Comparison of ENCODE assay signal across 15 cellular contexts in genomic region chr7:139709460-139709859, GRCh38.
DNase-seq lines count a peak whose midpoint lies in the region; ATAC-seq and TF ChIP-seq lines count a peak whose summit lies in the region.
"Had no signal": no experiment of that assay in that cellular context is flagged by ENCODE, and none has a peak within 500 bp of the region (broad histone marks: within the 10 kb centered on the region; RNA-seq: fewer than 3 reads in every experiment).

No MANE protein-coding gene starts in this region.

- H3K4me3 Mint-ChIP-seq in osteocyte (ENCODE audit: unreplicated experiment) = no peak overlapping the region
- H3K4me3 Mint-ChIP-seq in stimulated activated naive B cell treated with anti-CD40 and anti-IgM and Interleukin-4, amounts not matched to agents 10 μg/mL and 1 μg/mL and 100 μg/mL, for 72 hours = no peak overlapping the region
- H3K4me3 Mint-ChIP-seq: activated CD8-positive, alpha-beta memory T cell treated with anti-CD3 and anti-CD28 coated beads, Interleukin-2, amount 10 ng/mL, durations not matched to agents 7 days and 5 days had no signal

- CTCF ChIA-PET in Panc1 (lab: Charles Lee) = no interaction called here

- ATAC-seq in Panc1 (no peak), HG02840 (IDR thresholded peaks at IDR 0.05; ENCODE audit: low FRiP score, unreplicated experiment) (no peak), HG02623 (IDR thresholded peaks at IDR 0.05; ENCODE audit: unreplicated experiment) (no peak)
- no peak for ATAC-seq in stimulated activated naive B cell treated with anti-CD40 and anti-IgM and Interleukin-4, amounts not matched to agents 10 μg/mL and 1 μg/mL and 100 μg/mL, for 72 hours (replicated peaks)
- ATAC-seq: activated CD8-positive, alpha-beta memory T cell treated with anti-CD3 and anti-CD28 coated beads, Interleukin-2, amount 10 ng/mL, durations not matched to agents 7 days and 5 days had no signal

- intact Hi-C loops in Panc1 (cut with micrococcal nuclease; ENCODE audit: unreplicated experiment) = no loop called here

- no peak overlapping the region for H3K27ac ChIP-seq in Panc1 (ENCODE audit: low read length)
- H3K27ac ChIP-seq in fibroblast of lung (ENCODE audit: insufficient read depth, low read length) = peak overlapping the region; percentile 9
- H3K27ac ChIP-seq: C4-2B, coronary artery had no signal

- H3K4me2 ChIP-seq in fibroblast of lung (ENCODE audit: extremely low read depth, insufficient read depth, low read length) = peak overlapping the region; percentile 65

- H3K9ac ChIP-seq in fibroblast of lung (ENCODE audit: insufficient read depth, low read length) = no peak overlapping the region

- POLR2A ChIA-PET in Panc1 (lab: Charles Lee) = interaction anchor here (1.0 kb wide), 1 partner anchor 22 kb away, joined by 3 read pairs; no protein-coding TSS in a partner anchor

- H3K4me1 ChIP-seq in Panc1 (ENCODE audit: control insufficient read depth, insufficient read depth, low read length) (no peaks in the 10 kb centered on the region), fibroblast of lung (ENCODE audit: control insufficient read depth, extremely low read depth, insufficient read depth, low read length) (peaks cover 12% of the 10 kb centered on the region)

- peak overlapping the region; percentile 66 for H3K27ac Mint-ChIP-seq in osteocyte (ENCODE audit: unreplicated experiment)
- no peak overlapping the region for H3K27ac Mint-ChIP-seq in stimulated activated naive B cell treated with anti-CD40 and anti-IgM and Interleukin-4, amounts not matched to agents 10 μg/mL and 1 μg/mL and 100 μg/mL, for 72 hours
- H3K27ac Mint-ChIP-seq: activated CD8-positive, alpha-beta memory T cell treated with anti-CD3 and anti-CD28 coated beads, Interleukin-2, amount 10 ng/mL, durations not matched to agents 7 days and 5 days had no signal

- H3K79me2 ChIP-seq in fibroblast of lung (ENCODE audit: control insufficient read depth, insufficient read depth, low read length) = peaks cover 21% of the 10 kb centered on the region

- no peak for TF ChIP-seq CTCF in AG09319 (IDR thresholded peaks at IDR 0.05; ENCODE audit: low read depth, low read length)
- no peak for TF ChIP-seq CTCF in Panc1 (IDR thresholded peaks at IDR 0.05)
- no peak for TF ChIP-seq CTCF in fibroblast of lung (conservative IDR thresholded peaks at IDR 0.05 in 1 of 2, IDR thresholded peaks at IDR 0.05 in 1 of 2; ENCODE audit: low read depth in 1 of 2, low read length in 2 of 2)
- TF ChIP-seq CTCF in osteocyte (IDR thresholded peaks at IDR 0.05) = no peak

- peaks cover 54% of the 10 kb centered on the region for H3K4me1 Mint-ChIP-seq in osteocyte (ENCODE audit: unreplicated experiment)
- peaks cover 31 to 58% of the 10 kb centered on the region in 2 donors for H3K4me1 Mint-ChIP-seq in stimulated activated naive B cell treated with anti-CD40 and anti-IgM and Interleukin-4, amounts not matched to agents 10 μg/mL and 1 μg/mL and 100 μg/mL, for 72 hours
- H3K4me1 Mint-ChIP-seq: activated CD8-positive, alpha-beta memory T cell treated with anti-CD3 and anti-CD28 coated beads, Interleukin-2, amount 10 ng/mL, durations not matched to agents 7 days and 5 days had no signal

- no peak overlapping the region for H2AFZ ChIP-seq in fibroblast of lung (ENCODE audit: low read length)

- BruUV-seq in Panc1 (replicated peaks; lab: Mats Ljungman, UMichigan) = TSS peak; percentile 49

- H3K9me3 ChIP-seq in Panc1 (ENCODE audit: control insufficient read depth, insufficient read depth, low read depth, low read length) = no peaks in the 10 kb centered on the region
- no peaks in the 10 kb centered on the region for H3K9me3 ChIP-seq in fibroblast of lung (ENCODE audit: control insufficient read depth, insufficient read depth, low read depth, low read length)

- H3K4me3 ChIP-seq in Panc1 (ENCODE audit: low read depth in 2 of 2, low read length in 2 of 2) (no peak overlapping the region), fibroblast of lung (replicated peaks in 1 of 4; ENCODE audit: control extremely low read depth in 1 of 4, insufficient read depth in 1 of 4, low read depth in 3 of 4, low read length in 4 of 4) (no peak overlapping the region)
- H3K4me3 ChIP-seq: coronary artery, lung had no signal

- H4K20me1 ChIP-seq in fibroblast of lung (ENCODE audit: control insufficient read depth, extremely low read depth, insufficient read depth, low read length) = peaks cover 3% of the 10 kb centered on the region

- no peaks in the 10 kb centered on the region for H3K27me3 ChIP-seq in Panc1 (ENCODE audit: control insufficient read depth, insufficient read depth, low read length)
- H3K27me3 ChIP-seq in fibroblast of lung (ENCODE audit: control insufficient read depth, insufficient read depth, low read length) = no peaks in the 10 kb centered on the region

- H3K27me3 Mint-ChIP-seq in osteocyte (ENCODE audit: unreplicated experiment) = no peaks in the 10 kb centered on the region
- H3K27me3 Mint-ChIP-seq in stimulated activated naive B cell treated with anti-CD40 and anti-IgM and Interleukin-4, amounts not matched to agents 10 μg/mL and 1 μg/mL and 100 μg/mL, for 72 hours = no peaks in the 10 kb centered on the region
- H3K27me3 Mint-ChIP-seq: activated CD8-positive, alpha-beta memory T cell treated with anti-CD3 and anti-CD28 coated beads, Interleukin-2, amount 10 ng/mL, durations not matched to agents 7 days and 5 days had no signal

- H3K36me3 Mint-ChIP-seq in osteocyte (ENCODE audit: unreplicated experiment) = peaks cover 42% of the 10 kb centered on the region
- H3K36me3 Mint-ChIP-seq in stimulated activated naive B cell treated with anti-CD40 and anti-IgM and Interleukin-4, amounts not matched to agents 10 μg/mL and 1 μg/mL and 100 μg/mL, for 72 hours = peaks cover 67 to 70% of the 10 kb centered on the region in 2 donors

- no peaks in the 10 kb centered on the region for H3K9me3 Mint-ChIP-seq in osteocyte (ENCODE audit: unreplicated experiment)
- no peaks in the 10 kb centered on the region for H3K9me3 Mint-ChIP-seq in stimulated activated naive B cell treated with anti-CD40 and anti-IgM and Interleukin-4, amounts not matched to agents 10 μg/mL and 1 μg/mL and 100 μg/mL, for 72 hours

- in situ Hi-C loops in Panc1 (cut with HindIII; ENCODE audit: low pct_unique_long_range_greater_than_20kb, low sequenced_read_pairs) = no loop called here

- DNase-seq in AG09319 (ENCODE audit: extremely low read depth, low read depth) = peak; percentile 77
- no peak for DNase-seq in Panc1 (ENCODE audit: low read depth, low spot score)
- DNase-seq in fibroblast of lung (ENCODE audit: low read depth in 2 of 2) = peak; percentile 82 to 94
- DNase-seq in osteocyte (ENCODE audit: extremely low spot score, unreplicated experiment) = no peak
- no peak for DNase-seq in NCI-H748 (lab: John Stamatoyannopoulos, UW; ENCODE audit: unreplicated experiment)
- DNase-seq in stimulated activated naive B cell treated with anti-CD40 and anti-IgM and Interleukin-4, amounts not matched to agents 10 μg/mL and 1 μg/mL and 100 μg/mL, for 72 hours = no peak
- DNase-seq: activated CD8-positive, alpha-beta memory T cell treated with anti-CD3 and anti-CD28 coated beads, Interleukin-2, amount 10 ng/mL, durations not matched to agents 7 days and 5 days; activated naive CD4-positive, alpha-beta T cell treated with anti-CD3 and anti-CD28 coated beads, Interleukin-2, amount 50 U/mL, for 16 hours; NCI-H146; NCI-H526 had no signal

- H3K36me3 ChIP-seq in Panc1 (ENCODE audit: control insufficient read depth, insufficient read depth, low read length) = no peaks in the 10 kb centered on the region
- peaks cover 8% of the 10 kb centered on the region for H3K36me3 ChIP-seq in fibroblast of lung (ENCODE audit: control insufficient read depth, insufficient read depth, low read length)

Comparison
In these comparisons a context has a peak if more than half of its experiments do, and no peak if none do; other contexts are left out.
1. DNase-seq: peak in AG09319 (single experiment) and fibroblast of lung (2 of 2); none in Panc1 (single experiment), osteocyte (single experiment), NCI-H748 (single experiment) and stimulated activated naive B cell treated with anti-CD40 and anti-IgM and Interleukin-4, amounts not matched to agents 10 μg/mL and 1 μg/mL and 100 μg/mL, for 72 hours (single experiment).